ENCODE assay signal across 1 cellular context in the genomic region with DNA sequence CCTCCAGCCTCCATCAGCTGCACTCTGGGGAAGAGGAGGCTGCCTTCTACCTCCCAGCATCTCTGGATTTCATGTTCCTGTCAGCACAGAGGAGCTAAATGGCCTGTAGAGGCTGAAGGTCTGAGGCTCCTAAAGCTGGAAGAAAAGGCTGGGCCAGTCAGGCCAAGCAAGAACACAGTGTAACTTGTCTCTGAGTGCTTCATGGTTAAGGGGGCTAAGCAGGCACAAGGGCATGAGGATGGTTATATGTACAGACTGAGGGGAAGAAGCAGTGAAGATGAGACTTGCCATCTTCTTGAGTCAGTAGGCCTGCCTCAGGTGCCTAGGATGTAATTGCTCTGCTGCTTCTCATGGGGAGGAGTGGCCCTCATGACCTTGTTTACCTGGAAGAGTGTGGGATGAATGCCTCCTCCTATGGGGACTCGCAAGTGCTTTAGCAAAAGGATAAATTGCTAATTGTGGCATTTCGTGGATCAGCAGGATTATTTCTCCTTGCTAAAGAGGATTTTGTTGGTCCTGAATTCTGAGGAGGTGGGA.
TF ChIP-seq lines count a peak whose summit lies in the region.

No MANE protein-coding gene starts in this region.

TF ChIP-seq in WTC11, 78 proteins besides CTCF, POLR2A, EP300 and RAD21 (continued from another document):
- no peak for TF ChIP-seq MLX (CRISPR knock-in tag; IDR thresholded peaks at IDR 0.05)
- TF ChIP-seq RELA (CRISPR knock-in tag; IDR thresholded peaks at IDR 0.05; ENCODE audit: borderline replicate concordance) = no peak
- no peak for TF ChIP-seq TP53 (CRISPR knock-in tag; IDR thresholded peaks at IDR 0.05)
- TF ChIP-seq CDX4 (CRISPR knock-in tag; IDR thresholded peaks at IDR 0.05; ENCODE audit: borderline replicate concordance) = no peak
- no peak for TF ChIP-seq GABPB1 (CRISPR knock-in tag; IDR thresholded peaks at IDR 0.05)
- TF ChIP-seq NR3C1 (CRISPR knock-in tag; conservative IDR thresholded peaks at IDR 0.05; ENCODE audit: low read depth) = no peak
- no peak for TF ChIP-seq FOXP1 (CRISPR knock-in tag; IDR thresholded peaks at IDR 0.05; ENCODE audit: borderline replicate concordance)
- TF ChIP-seq, protein P1, sequence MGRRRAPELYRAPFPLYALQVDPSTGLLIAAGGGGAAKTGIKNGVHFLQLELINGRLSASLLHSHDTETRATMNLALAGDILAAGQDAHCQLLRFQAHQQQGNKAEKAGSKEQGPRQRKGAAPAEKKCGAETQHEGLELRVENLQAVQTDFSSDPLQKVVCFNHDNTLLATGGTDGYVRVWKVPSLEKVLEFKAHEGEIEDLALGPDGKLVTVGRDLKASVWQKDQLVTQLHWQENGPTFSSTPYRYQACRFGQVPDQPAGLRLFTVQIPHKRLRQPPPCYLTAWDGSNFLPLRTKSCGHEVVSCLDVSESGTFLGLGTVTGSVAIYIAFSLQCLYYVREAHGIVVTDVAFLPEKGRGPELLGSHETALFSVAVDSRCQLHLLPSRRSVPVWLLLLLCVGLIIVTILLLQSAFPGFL (CRISPR knock-in tag; IDR thresholded peaks at IDR 0.05; ENCODE audit: borderline replicate concordance) = no peak
- no peak for TF ChIP-seq FOXK1 (CRISPR knock-in tag; IDR thresholded peaks at IDR 0.05)
